In the genomic region with DNA sequence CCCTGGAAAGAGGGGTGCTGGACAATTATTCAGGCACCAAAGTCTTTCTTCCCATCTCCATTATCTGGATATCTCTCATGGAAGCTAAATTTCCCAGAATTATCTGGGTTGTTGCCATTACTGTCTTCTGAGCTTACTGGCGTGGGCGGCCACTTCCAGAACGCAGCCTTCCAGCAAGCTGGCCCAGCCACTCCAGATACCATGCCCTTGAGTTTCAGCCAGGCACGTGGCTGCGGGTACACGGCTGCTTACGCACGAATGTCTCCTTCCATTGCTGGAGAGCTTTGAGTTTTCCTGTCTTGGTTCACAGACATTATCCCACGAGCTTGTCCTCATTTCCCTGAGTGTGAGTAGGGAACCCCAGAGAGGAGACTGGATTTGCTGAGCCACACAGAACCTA, we compare ENCODE assay signal across 17 cellular contexts. TPM values are rescaled to one million over a fixed set of nuclear protein-coding genes. Genes with fewer than 3 reads are reported as not detected.
DNase-seq lines count a peak whose midpoint lies in the region; ATAC-seq and TF ChIP-seq lines count a peak whose summit lies in the region.
"Had no signal": no experiment of that assay in that cellular context is flagged by ENCODE, and none has a peak within 500 bp of the region (broad histone marks: within the 10 kb centered on the region; RNA-seq: fewer than 3 reads in every experiment).

No MANE protein-coding gene starts in this region.

- no peaks in the 10 kb centered on the region for H3K9me3 Mint-ChIP-seq in osteocyte (ENCODE audit: unreplicated experiment)
- H3K9me3 Mint-ChIP-seq: CD8-positive, alpha-beta memory T cell; GM23338; H9; IgD-negative memory B cell had no signal

- H3K4me1 ChIP-seq in OCI-LY7 (ENCODE audit: insufficient read depth, low read length, poor library complexity, severe bottlenecking) (peaks cover 99% of the 10 kb centered on the region), thyroid gland (no peaks in the 10 kb centered on the region)
- H3K4me1 ChIP-seq: A549, Caco-2 had no signal

- 42 to 57% methylated on average over 9 of the region's 9 CpGs for WGBS in thyroid gland, 2 donors

- H3K4me3 ChIP-seq in OCI-LY7 (ENCODE audit: low read depth, low read length, poor library complexity, severe bottlenecking): no peak overlapping the region
- no peak overlapping the region for H3K4me3 ChIP-seq in thyroid gland (replicated peaks in 1 of 3)
- H3K4me3 ChIP-seq: A549, GM12878, GM23338 had no signal

- in situ Hi-C loops in G401 (cut with HindIII; ENCODE audit: low sequenced_read_pairs): no loop called here

- no peaks in the 10 kb centered on the region for H3K27me3 ChIP-seq in thyroid gland

- no peaks in the 10 kb centered on the region for H4K20me1 ChIP-seq in OCI-LY7 (ENCODE audit: insufficient read depth, low read length)

- BruUV-seq in OCI-LY7 (replicated peaks; lab: Mats Ljungman, UMichigan): no TSS peak

- ATAC-seq in HG03457 (IDR thresholded peaks at IDR 0.05; ENCODE audit: unreplicated experiment): no peak
- ATAC-seq: GM12878 had no signal

- DNase-seq in G401 (ENCODE audit: low spot score) (peak; percentile 50), OCI-LY7 (ENCODE audit: low spot score) (no peak), middle frontal gyrus (ENCODE audit: extremely low spot score, low spot score) (peak; percentile 48), thyroid gland (peak; percentile 68 to 69), osteocyte (ENCODE audit: extremely low spot score, unreplicated experiment) (no peak)
- DNase-seq: Caco-2; CD8-positive, alpha-beta memory T cell; H9; KG1 had no signal

- no peaks in the 10 kb centered on the region for H3K36me3 ChIP-seq in OCI-LY7 (ENCODE audit: insufficient read depth, low read length)
- H3K36me3 ChIP-seq in thyroid gland: no peaks in the 10 kb centered on the region

- H3K27ac ChIP-seq in OCI-LY7 (ENCODE audit: low read depth, low read length, poor library complexity, severe bottlenecking) (peak overlapping the region; percentile 99), thyroid gland (no peak overlapping the region)
- H3K27ac ChIP-seq: A549 had no signal

- H2AFZ ChIP-seq in OCI-LY7 (ENCODE audit: low read length): peak overlapping the region; percentile 41; the same call in 1 of the 2 replicates
- H2AFZ ChIP-seq: GM23338 had no signal

- H3K4me2 ChIP-seq in OCI-LY7 (ENCODE audit: low read length): peak overlapping the region; percentile 78
- H3K4me2 ChIP-seq: A549, GM23338 had no signal

- H3K4me3 Mint-ChIP-seq in osteocyte (ENCODE audit: unreplicated experiment): no peak overlapping the region
- H3K4me3 Mint-ChIP-seq: CD14-positive monocyte; CD8-positive, alpha-beta memory T cell; GM23338; H9; IgD-negative memory B cell had no signal

- no peaks in the 10 kb centered on the region for H3K79me2 ChIP-seq in OCI-LY7 (ENCODE audit: insufficient read depth, low read depth, low read length)

- no peaks in the 10 kb centered on the region for H3K9me2 ChIP-seq in OCI-LY7 (ENCODE audit: insufficient read depth, low read length)

- POLR2A ChIA-PET in OCI-LY7 (lab: Charles Lee): interaction anchor here (1.0 kb wide), 1 partner anchor 10 kb away, joined by 3 read pairs; no protein-coding TSS in a partner anchor

- no peaks in the 10 kb centered on the region for H3K36me3 Mint-ChIP-seq in osteocyte (ENCODE audit: unreplicated experiment)
- H3K36me3 Mint-ChIP-seq: CD14-positive monocyte; CD8-positive, alpha-beta memory T cell; IgD-negative memory B cell had no signal

- no peak overlapping the region for H3K27ac Mint-ChIP-seq in osteocyte (ENCODE audit: unreplicated experiment)
- H3K27ac Mint-ChIP-seq: CD14-positive monocyte; CD8-positive, alpha-beta memory T cell; GM23338; IgD-negative memory B cell had no signal

- CTCF ChIA-PET in OCI-LY7 (lab: Charles Lee; ENCODE audit: unreplicated experiment): no interaction called here

- peaks cover 1% of the 10 kb centered on the region for H3K4me1 Mint-ChIP-seq in osteocyte (ENCODE audit: unreplicated experiment)
- H3K4me1 Mint-ChIP-seq: CD8-positive, alpha-beta memory T cell had no signal

- H3K27me3 Mint-ChIP-seq in osteocyte (ENCODE audit: unreplicated experiment): peaks cover 16% of the 10 kb centered on the region

- TF ChIP-seq POLR2A in thyroid gland (IDR thresholded peaks at IDR 0.05): no peak

- no peak for TF ChIP-seq CTCF in OCI-LY7 (conservative IDR thresholded peaks at IDR 0.05; ENCODE audit: low read length)
- TF ChIP-seq CTCF in thyroid gland (IDR thresholded peaks at IDR 0.05): no peak
- no peak for TF ChIP-seq CTCF in osteocyte (IDR thresholded peaks at IDR 0.05)

- intact Hi-C loops in OCI-LY7 (cut with micrococcal nuclease; ENCODE audit: unreplicated experiment) (no loop called here), thyroid gland (cut with DNase I) (no loop called here)

- H3K9me3 ChIP-seq in OCI-LY7 (ENCODE audit: low read length): no peaks in the 10 kb centered on the region
- H3K9me3 ChIP-seq in thyroid gland: no peaks in the 10 kb centered on the region
- H3K9me3 ChIP-seq: A549, Caco-2 had no signal

RNA-seq across cellular contexts. Expression of gene CELF4, which starts 32.7 kb away (rescaled TPM):
- not detected in 2 replicates for total RNA-seq in G401 (2014; rRNA removed; shearing (Covaris generic))
- not detected in 2 replicates for total RNA-seq in OCI-LY7 (2014; rRNA removed; shearing (Covaris generic))
- total RNA-seq in OCI-LY7 (2022) (not detected in 2 replicates), thyroid gland (1 to 10 TPM in 1 of 4 donors, not detected in 3; 4.3 TPM), osteocyte (not detected in 2 replicates)
- total RNA-seq: CD8-positive, alpha-beta memory T cell; Daoy; GM12878; HT-29 had no signal

Comparison
In these comparisons a context has a peak if more than half of its experiments do, and no peak if none do; other contexts are left out.
1. DNase-seq: peak in G401 (single experiment), middle frontal gyrus (single experiment) and thyroid gland (2 of 2); none in OCI-LY7 (single experiment) and osteocyte (single experiment).